ENCODE assay signal across 9 cellular contexts in the genomic region with DNA sequence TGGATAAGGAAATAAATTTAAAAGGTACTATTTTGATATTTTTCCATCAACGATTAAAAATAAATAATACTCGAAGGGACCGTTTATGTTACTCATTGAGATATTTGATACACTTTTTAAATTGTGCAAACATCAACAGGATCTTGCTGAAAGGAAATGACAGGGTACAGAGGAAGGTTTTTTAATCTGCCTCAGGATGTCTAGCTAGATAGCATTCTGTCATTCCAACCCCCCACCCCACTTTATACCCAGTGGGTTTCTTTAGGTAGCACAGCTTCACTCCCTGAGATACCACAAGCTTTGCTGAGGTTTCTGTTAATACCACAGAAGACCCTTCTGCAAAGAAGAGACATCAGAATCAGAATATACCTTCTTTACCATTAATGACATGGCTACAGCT. TPM values are rescaled to one million over a fixed set of nuclear protein-coding genes. Genes with fewer than 3 reads are reported as not detected.
DNase-seq lines count a peak whose midpoint lies in the region; ATAC-seq, FAIRE-seq and TF ChIP-seq lines count a peak whose summit lies in the region.
"Had no signal": no experiment of that assay in that cellular context is flagged by ENCODE, and none has a peak within 500 bp of the region (broad histone marks: within the 10 kb centered on the region; RNA-seq: fewer than 3 reads in every experiment).

No MANE protein-coding gene starts in this region.

- H3K27me3 Mint-ChIP-seq in activated CD8-positive, alpha-beta memory T cell treated with anti-CD3 and anti-CD28 coated beads, Interleukin-2, amount 10 ng/mL, durations not matched to agents 7 days and 5 days, result peaks cover 49% of the 10 kb centered on the region
- no peaks in the 10 kb centered on the region for H3K27me3 Mint-ChIP-seq in astrocyte (ENCODE audit: low read depth, unreplicated experiment)

- peak overlapping the region; percentile 90 for H3K9ac ChIP-seq in astrocyte (ENCODE audit: low read length)

- no peak for ATAC-seq in activated CD8-positive, alpha-beta memory T cell treated with anti-CD3 and anti-CD28 coated beads, Interleukin-2, amount 10 ng/mL, durations not matched to agents 7 days and 5 days
- ATAC-seq in left lung (no peak), thoracic aorta (ENCODE audit: insufficient number of reproducible peaks, low FRiP score, low read depth) (no peak), GM21723 (IDR thresholded peaks at IDR 0.05; ENCODE audit: unreplicated experiment) (no peak), GM18873 (IDR thresholded peaks at IDR 0.05; ENCODE audit: low FRiP score, unreplicated experiment) (no peak)

- CTCF ChIA-PET in activated CD8-positive, alpha-beta memory T cell treated with anti-CD3 and anti-CD28 coated beads, Interleukin-2, amount 10 ng/mL, durations not matched to agents 7 days and 5 days (lab: Charles Lee), result interaction anchor here (0.5 kb wide), 1 partner anchor 1309 kb away, joined by 3 read pairs; no protein-coding TSS in a partner anchor

- TF ChIP-seq CTCF in astrocyte (IDR thresholded peaks at IDR 0.05; ENCODE audit: insufficient read depth, low read depth, low read length) (no peak), left lung (IDR thresholded peaks at IDR 0.05) (no peak), thoracic aorta (IDR thresholded peaks at IDR 0.05) (no peak)

- no peak overlapping the region for H2AFZ ChIP-seq in astrocyte (ENCODE audit: low read depth, low read length)

- peak overlapping the region; percentile 69 for H3K4me3 Mint-ChIP-seq in activated CD8-positive, alpha-beta memory T cell treated with anti-CD3 and anti-CD28 coated beads, Interleukin-2, amount 10 ng/mL, durations not matched to agents 7 days and 5 days
- H3K4me3 Mint-ChIP-seq in astrocyte (ENCODE audit: unreplicated experiment), result peak overlapping the region; percentile 94

- no peaks in the 10 kb centered on the region for H3K36me3 ChIP-seq in astrocyte (ENCODE audit: insufficient read depth, low read length)
- no peaks in the 10 kb centered on the region for H3K36me3 ChIP-seq in left lung
- H3K36me3 ChIP-seq in thoracic aorta, result no peaks in the 10 kb centered on the region

- H3K4me3 ChIP-seq in astrocyte (ENCODE audit: insufficient read depth, low read depth, low read length) (peak overlapping the region; percentile 94), left lung (peak overlapping the region; percentile 84 to 85), thoracic aorta (peak overlapping the region; percentile 81)

- H3K4me2 ChIP-seq in astrocyte (ENCODE audit: low read length), result peak overlapping the region; percentile 96

- no peaks in the 10 kb centered on the region for H3K27me3 ChIP-seq in astrocyte (ENCODE audit: insufficient read depth, low read length)
- no peaks in the 10 kb centered on the region for H3K27me3 ChIP-seq in left lung
- H3K27me3 ChIP-seq in thoracic aorta (replicated peaks; ENCODE audit: insufficient read depth), result no peaks in the 10 kb centered on the region

- H3K27ac Mint-ChIP-seq in activated CD8-positive, alpha-beta memory T cell treated with anti-CD3 and anti-CD28 coated beads, Interleukin-2, amount 10 ng/mL, durations not matched to agents 7 days and 5 days, result no peak overlapping the region
- H3K27ac Mint-ChIP-seq in astrocyte (ENCODE audit: unreplicated experiment), result peak overlapping the region; percentile 74

- H3K9me3 ChIP-seq in astrocyte (ENCODE audit: insufficient read depth, low read depth, low read length), result peaks cover 4% of the 10 kb centered on the region
- H3K9me3 ChIP-seq in left lung, result peaks cover 0 to 8% of the 10 kb centered on the region in 2 donors
- H3K9me3 ChIP-seq in thoracic aorta, result peaks cover 5% of the 10 kb centered on the region

- no peaks in the 10 kb centered on the region for H4K20me1 ChIP-seq in astrocyte (ENCODE audit: insufficient read depth, low read length)

- H3K4me1 ChIP-seq in astrocyte (ENCODE audit: insufficient read depth, low read length), result peaks cover 21% of the 10 kb centered on the region
- peaks cover 7 to 45% of the 10 kb centered on the region in 2 donors for H3K4me1 ChIP-seq in left lung
- H3K4me1 ChIP-seq in thoracic aorta (ENCODE audit: control insufficient read depth in 1 of 2, low read depth in 2 of 2), result peaks cover 22 to 47% of the 10 kb centered on the region in 2 donors

- no peak for FAIRE-seq in astrocyte (lab: Jason Lieb, UNC)

- peaks cover 58% of the 10 kb centered on the region for H3K79me2 ChIP-seq in astrocyte (ENCODE audit: insufficient read depth, low read length)

- peaks cover 13% of the 10 kb centered on the region for H3K4me1 Mint-ChIP-seq in activated CD8-positive, alpha-beta memory T cell treated with anti-CD3 and anti-CD28 coated beads, Interleukin-2, amount 10 ng/mL, durations not matched to agents 7 days and 5 days
- peaks cover 25% of the 10 kb centered on the region for H3K4me1 Mint-ChIP-seq in astrocyte (ENCODE audit: low read depth, unreplicated experiment)

- no peak for DNase-seq in activated CD8-positive, alpha-beta memory T cell treated with anti-CD3 and anti-CD28 coated beads, Interleukin-2, amount 10 ng/mL, durations not matched to agents 7 days and 5 days
- DNase-seq in activated CD8-positive, alpha-beta memory T cell treated with anti-CD3 and anti-CD28 coated beads, Interleukin-2, amount 50 U/mL, for 48 hours, result no peak
- DNase-seq in astrocyte (ENCODE audit: low read depth) (no peak), left lung (no peak), thoracic aorta (ENCODE audit: low spot score) (no peak)
- no peak for DNase-seq in stimulated activated CD8-positive, alpha-beta memory T cell treated with anti-CD3 and anti-CD28 coated beads, Interleukin-4, amount 100 ng/mL, for 48 hours

- intact Hi-C loops in left lung (cut with DNase I), result no loop called here

- peaks cover 3% of the 10 kb centered on the region for H3K36me3 Mint-ChIP-seq in activated CD8-positive, alpha-beta memory T cell treated with anti-CD3 and anti-CD28 coated beads, Interleukin-2, amount 10 ng/mL, durations not matched to agents 7 days and 5 days
- peaks cover 6% of the 10 kb centered on the region for H3K36me3 Mint-ChIP-seq in astrocyte (ENCODE audit: low read depth, unreplicated experiment)

- peak overlapping the region; percentile 86 for H3K27ac ChIP-seq in astrocyte (ENCODE audit: low read depth, low read length)
- peak overlapping the region; percentile 95 to 96 for H3K27ac ChIP-seq in left lung
- peak overlapping the region; percentile 96 to 98 for H3K27ac ChIP-seq in thoracic aorta
- H3K27ac ChIP-seq: C4-2B had no signal

- H3K9me3 Mint-ChIP-seq in activated CD8-positive, alpha-beta memory T cell treated with anti-CD3 and anti-CD28 coated beads, Interleukin-2, amount 10 ng/mL, durations not matched to agents 7 days and 5 days (ENCODE audit: low read depth), result no peaks in the 10 kb centered on the region
- H3K9me3 Mint-ChIP-seq in astrocyte (ENCODE audit: unreplicated experiment), result peaks cover 9% of the 10 kb centered on the region

RNA-seq across cellular contexts. Expression of a gene that starts 1.2 kb away (rescaled TPM):
- 10 to 100 TPM; 24.2 to 28.0 TPM for total RNA-seq in activated CD8-positive, alpha-beta memory T cell treated with anti-CD3 and anti-CD28 coated beads, Interleukin-2, amount 10 ng/mL, durations not matched to agents 7 days and 5 days
- total RNA-seq in astrocyte (32.7 and 44.7 TPM in 2 replicates), left lung (10 to 100 TPM; 67.0 to 71.1 TPM), thoracic aorta (10 to 100 TPM; 68.5 to 87.7 TPM)
